2 cellular contexts compared by ENCODE assay signal in the genomic region with DNA sequence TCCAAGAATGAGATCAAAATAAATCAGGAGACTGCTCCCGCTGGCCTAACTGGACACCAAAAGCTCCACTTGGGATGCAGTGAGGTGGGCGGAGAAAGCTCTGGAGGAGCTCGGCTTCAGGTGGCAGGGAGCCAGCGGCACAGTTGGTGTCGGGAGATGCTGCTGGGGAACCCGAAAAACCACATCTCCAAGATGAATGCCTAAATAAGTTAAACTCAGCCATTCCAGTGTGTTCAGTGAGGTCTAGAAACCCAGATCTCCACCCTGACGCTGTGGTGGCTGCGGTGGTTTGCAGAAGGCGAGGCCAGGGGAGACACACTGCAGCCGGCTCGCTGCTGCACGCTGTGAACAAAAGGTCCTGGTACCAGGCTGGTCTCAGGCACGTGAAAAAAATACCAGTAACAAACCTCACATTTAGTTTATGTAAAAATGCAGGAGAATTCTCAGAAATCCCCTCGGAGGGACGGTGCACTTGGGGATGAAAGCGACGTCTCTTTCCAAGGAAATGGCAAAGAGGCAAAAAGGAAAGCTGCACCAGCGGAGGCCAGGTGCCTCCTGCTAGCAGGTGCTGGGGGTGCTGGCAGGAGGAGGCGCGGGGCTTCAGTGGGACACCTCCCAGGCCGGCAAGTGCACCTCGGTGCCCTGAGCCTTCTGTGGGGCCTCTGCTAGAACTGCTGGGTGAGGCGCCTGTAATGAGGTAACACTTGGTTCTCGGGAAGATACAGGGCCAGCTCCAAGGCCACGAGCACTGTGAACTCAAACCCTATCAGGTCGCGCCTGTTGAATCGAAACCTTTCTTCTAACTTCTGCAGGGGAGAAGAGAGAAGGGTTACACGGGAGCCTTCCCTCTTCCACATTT.
TF ChIP-seq lines count a peak whose summit lies in the region.

No MANE protein-coding gene starts in this region.

TF ChIP-seq in A549, 52 proteins besides CTCF, POLR2A, EP300 and RAD21:
- TF ChIP-seq HOXA7 (CRISPR knock-in tag; IDR thresholded peaks at IDR 0.05), result peak; percentile 25; the same call in 1 of the 2 replicates
- no peak for TF ChIP-seq ESRRA (IDR thresholded peaks at IDR 0.05; ENCODE audit: borderline replicate concordance, low read length)

TF ChIP-seq in HepG2, 621 proteins besides CTCF, POLR2A, EP300 and RAD21 (continues in another document):
- TF ChIP-seq STAG1 (CRISPR knock-in tag; IDR thresholded peaks at IDR 0.05) (no peak), ZNF670 (CRISPR knock-in tag; IDR thresholded peaks at IDR 0.05; ENCODE audit: borderline replicate concordance) (no peak), ZNF136 (CRISPR knock-in tag; IDR thresholded peaks at IDR 0.05; ENCODE audit: low read depth) (0 out of 2 replicates have a peak, but pooled peaks have one; percentile 30), BCL6 (CRISPR knock-in tag; IDR thresholded peaks at IDR 0.05) (no peak), ZMYM2 (CRISPR knock-in tag; IDR thresholded peaks at IDR 0.05) (no peak), ZNF17 (CRISPR knock-in tag; IDR thresholded peaks at IDR 0.05) (no peak), HIVEP1 (CRISPR knock-in tag; IDR thresholded peaks at IDR 0.05) (0 out of 2 replicates have a peak, but pooled peaks have one; percentile 38), ARNT (IDR thresholded peaks at IDR 0.05) (no peak), KLF6 (CRISPR knock-in tag; IDR thresholded peaks at IDR 0.05) (no peak), ZNF572 (CRISPR knock-in tag; IDR thresholded peaks at IDR 0.05) (no peak), JARID2 (CRISPR knock-in tag; IDR thresholded peaks at IDR 0.05; ENCODE audit: insufficient replicate concordance) (no peak), ZNF33B (CRISPR knock-in tag; IDR thresholded peaks at IDR 0.05) (no peak), SRSF1 (optimal IDR thresholded peaks at IDR 0.05; ENCODE audit: low read depth, low read length) (no peak), KDM5A (IDR thresholded peaks at IDR 0.05; ENCODE audit: borderline replicate concordance, low read length) (no peak), NFKB2 (CRISPR knock-in tag; IDR thresholded peaks at IDR 0.05; ENCODE audit: borderline replicate concordance) (no peak), POLR2G (IDR thresholded peaks at IDR 0.05; ENCODE audit: low read depth, low read length) (0 out of 2 replicates have a peak, but pooled peaks have one; percentile 3), KLF16 (CRISPR knock-in tag; IDR thresholded peaks at IDR 0.05) (no peak), HNRNPH1 (optimal IDR thresholded peaks at IDR 0.05; ENCODE audit: low read depth, low read length) (peak; percentile 18), MTA1 (CRISPR knock-in tag; IDR thresholded peaks at IDR 0.05; ENCODE audit: borderline replicate concordance) (no peak), HOXD1 (CRISPR knock-in tag; IDR thresholded peaks at IDR 0.05) (no peak), ZNF839 (CRISPR knock-in tag; IDR thresholded peaks at IDR 0.05; ENCODE audit: borderline replicate concordance) (no peak), ZMYM3 (CRISPR knock-in tag; IDR thresholded peaks at IDR 0.05) (no peak), RNF2 (conservative IDR thresholded peaks at IDR 0.05; ENCODE audit: low read depth) (no peak), MATR3 (CRISPR knock-in tag; IDR thresholded peaks at IDR 0.05) (no peak), ZNF260 (CRISPR knock-in tag; IDR thresholded peaks at IDR 0.05; ENCODE audit: borderline replicate concordance, low read depth) (no peak), FLYWCH1 (CRISPR knock-in tag; IDR thresholded peaks at IDR 0.05) (no peak)
- TF ChIP-seq, protein P1, sequence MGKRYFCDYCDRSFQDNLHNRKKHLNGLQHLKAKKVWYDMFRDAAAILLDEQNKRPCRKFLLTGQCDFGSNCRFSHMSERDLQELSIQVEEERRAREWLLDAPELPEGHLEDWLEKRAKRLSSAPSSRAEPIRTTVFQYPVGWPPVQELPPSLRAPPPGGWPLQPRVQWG (CRISPR knock-in tag; IDR thresholded peaks at IDR 0.05; ENCODE audit: borderline replicate concordance, low read depth), result no peak
- TF ChIP-seq, protein P2, sequence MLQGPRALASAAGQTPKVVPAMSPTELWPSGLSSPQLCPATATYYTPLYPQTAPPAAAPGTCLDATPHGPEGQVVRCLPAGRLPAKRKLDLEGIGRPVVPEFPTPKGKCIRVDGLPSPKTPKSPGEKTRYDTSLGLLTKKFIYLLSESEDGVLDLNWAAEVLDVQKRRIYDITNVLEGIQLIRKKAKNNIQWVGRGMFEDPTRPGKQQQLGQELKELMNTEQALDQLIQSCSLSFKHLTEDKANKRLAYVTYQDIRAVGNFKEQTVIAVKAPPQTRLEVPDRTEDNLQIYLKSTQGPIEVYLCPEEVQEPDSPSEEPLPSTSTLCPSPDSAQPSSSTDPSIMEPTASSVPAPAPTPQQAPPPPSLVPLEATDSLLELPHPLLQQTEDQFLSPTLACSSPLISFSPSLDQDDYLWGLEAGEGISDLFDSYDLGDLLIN (CRISPR knock-in tag; IDR thresholded peaks at IDR 0.05; ENCODE audit: borderline replicate concordance), result no peak
- TF ChIP-seq, protein P3, sequence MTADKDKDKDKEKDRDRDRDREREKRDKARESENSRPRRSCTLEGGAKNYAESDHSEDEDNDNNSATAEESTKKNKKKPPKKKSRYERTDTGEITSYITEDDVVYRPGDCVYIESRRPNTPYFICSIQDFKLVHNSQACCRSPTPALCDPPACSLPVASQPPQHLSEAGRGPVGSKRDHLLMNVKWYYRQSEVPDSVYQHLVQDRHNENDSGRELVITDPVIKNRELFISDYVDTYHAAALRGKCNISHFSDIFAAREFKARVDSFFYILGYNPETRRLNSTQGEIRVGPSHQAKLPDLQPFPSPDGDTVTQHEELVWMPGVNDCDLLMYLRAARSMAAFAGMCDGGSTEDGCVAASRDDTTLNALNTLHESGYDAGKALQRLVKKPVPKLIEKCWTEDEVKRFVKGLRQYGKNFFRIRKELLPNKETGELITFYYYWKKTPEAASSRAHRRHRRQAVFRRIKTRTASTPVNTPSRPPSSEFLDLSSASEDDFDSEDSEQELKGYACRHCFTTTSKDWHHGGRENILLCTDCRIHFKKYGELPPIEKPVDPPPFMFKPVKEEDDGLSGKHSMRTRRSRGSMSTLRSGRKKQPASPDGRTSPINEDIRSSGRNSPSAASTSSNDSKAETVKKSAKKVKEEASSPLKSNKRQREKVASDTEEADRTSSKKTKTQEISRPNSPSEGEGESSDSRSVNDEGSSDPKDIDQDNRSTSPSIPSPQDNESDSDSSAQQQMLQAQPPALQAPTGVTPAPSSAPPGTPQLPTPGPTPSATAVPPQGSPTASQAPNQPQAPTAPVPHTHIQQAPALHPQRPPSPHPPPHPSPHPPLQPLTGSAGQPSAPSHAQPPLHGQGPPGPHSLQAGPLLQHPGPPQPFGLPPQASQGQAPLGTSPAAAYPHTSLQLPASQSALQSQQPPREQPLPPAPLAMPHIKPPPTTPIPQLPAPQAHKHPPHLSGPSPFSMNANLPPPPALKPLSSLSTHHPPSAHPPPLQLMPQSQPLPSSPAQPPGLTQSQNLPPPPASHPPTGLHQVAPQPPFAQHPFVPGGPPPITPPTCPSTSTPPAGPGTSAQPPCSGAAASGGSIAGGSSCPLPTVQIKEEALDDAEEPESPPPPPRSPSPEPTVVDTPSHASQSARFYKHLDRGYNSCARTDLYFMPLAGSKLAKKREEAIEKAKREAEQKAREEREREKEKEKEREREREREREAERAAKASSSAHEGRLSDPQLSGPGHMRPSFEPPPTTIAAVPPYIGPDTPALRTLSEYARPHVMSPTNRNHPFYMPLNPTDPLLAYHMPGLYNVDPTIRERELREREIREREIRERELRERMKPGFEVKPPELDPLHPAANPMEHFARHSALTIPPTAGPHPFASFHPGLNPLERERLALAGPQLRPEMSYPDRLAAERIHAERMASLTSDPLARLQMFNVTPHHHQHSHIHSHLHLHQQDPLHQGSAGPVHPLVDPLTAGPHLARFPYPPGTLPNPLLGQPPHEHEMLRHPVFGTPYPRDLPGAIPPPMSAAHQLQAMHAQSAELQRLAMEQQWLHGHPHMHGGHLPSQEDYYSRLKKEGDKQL (CRISPR knock-in tag; IDR thresholded peaks at IDR 0.05; ENCODE audit: low read depth), result no peak
- TF ChIP-seq, protein P4, sequence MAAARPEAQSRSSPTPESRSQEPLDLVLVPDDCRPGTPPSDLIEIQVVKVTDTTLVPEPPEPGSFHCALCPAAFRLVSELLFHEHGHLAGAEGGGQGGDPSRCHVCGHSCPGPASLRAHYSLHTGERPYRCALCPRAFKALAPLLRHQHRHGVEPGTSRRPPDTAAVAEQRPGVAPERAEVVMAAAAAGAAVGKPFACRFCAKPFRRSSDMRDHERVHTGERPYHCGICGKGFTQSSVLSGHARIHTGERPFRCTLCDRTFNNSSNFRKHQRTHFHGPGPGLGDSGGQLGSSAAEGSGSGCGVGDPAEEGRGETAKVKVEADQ (CRISPR knock-in tag; IDR thresholded peaks at IDR 0.05; ENCODE audit: borderline replicate concordance), result 0 out of 2 replicates have a peak, but pooled peaks have one; percentile 39
- TF ChIP-seq, protein P5, sequence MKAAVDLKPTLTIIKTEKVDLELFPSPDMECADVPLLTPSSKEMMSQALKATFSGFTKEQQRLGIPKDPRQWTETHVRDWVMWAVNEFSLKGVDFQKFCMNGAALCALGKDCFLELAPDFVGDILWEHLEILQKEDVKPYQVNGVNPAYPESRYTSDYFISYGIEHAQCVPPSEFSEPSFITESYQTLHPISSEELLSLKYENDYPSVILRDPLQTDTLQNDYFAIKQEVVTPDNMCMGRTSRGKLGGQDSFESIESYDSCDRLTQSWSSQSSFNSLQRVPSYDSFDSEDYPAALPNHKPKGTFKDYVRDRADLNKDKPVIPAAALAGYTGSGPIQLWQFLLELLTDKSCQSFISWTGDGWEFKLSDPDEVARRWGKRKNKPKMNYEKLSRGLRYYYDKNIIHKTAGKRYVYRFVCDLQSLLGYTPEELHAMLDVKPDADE (CRISPR knock-in tag; IDR thresholded peaks at IDR 0.05), result no peak
- TF ChIP-seq, protein P6, sequence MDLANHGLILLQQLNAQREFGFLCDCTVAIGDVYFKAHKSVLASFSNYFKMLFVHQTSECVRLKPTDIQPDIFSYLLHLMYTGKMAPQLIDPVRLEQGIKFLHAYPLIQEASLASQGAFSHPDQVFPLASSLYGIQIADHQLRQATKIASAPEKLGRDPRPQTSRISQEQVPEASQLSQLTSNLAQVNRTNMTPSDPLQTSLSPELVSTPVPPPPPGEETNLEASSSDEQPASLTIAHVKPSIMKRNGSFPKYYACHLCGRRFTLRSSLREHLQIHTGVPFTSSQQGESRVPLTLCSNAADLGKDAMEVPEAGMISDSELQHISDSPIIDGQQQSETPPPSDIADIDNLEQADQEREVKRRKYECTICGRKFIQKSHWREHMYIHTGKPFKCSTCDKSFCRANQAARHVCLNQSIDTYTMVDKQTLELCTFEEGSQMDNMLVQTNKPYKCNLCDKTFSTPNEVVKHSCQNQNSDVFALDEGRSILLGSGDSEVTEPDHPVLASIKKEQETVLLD (CRISPR knock-in tag; IDR thresholded peaks at IDR 0.05; ENCODE audit: low read depth), result no peak
- TF ChIP-seq, protein P7, sequence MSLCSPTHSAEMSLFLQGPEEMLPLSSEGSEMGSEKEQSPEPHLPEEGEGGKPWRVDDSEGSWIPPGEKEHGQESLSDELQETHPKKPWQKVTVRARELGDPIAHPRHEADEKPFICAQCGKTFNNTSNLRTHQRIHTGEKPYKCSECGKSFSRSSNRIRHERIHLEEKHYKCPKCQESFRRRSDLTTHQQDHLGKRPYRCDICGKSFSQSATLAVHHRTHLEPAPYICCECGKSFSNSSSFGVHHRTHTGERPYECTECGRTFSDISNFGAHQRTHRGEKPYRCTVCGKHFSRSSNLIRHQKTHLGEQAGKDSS (CRISPR knock-in tag; IDR thresholded peaks at IDR 0.05; ENCODE audit: borderline replicate concordance, low read depth), result no peak
- TF ChIP-seq, protein P8, sequence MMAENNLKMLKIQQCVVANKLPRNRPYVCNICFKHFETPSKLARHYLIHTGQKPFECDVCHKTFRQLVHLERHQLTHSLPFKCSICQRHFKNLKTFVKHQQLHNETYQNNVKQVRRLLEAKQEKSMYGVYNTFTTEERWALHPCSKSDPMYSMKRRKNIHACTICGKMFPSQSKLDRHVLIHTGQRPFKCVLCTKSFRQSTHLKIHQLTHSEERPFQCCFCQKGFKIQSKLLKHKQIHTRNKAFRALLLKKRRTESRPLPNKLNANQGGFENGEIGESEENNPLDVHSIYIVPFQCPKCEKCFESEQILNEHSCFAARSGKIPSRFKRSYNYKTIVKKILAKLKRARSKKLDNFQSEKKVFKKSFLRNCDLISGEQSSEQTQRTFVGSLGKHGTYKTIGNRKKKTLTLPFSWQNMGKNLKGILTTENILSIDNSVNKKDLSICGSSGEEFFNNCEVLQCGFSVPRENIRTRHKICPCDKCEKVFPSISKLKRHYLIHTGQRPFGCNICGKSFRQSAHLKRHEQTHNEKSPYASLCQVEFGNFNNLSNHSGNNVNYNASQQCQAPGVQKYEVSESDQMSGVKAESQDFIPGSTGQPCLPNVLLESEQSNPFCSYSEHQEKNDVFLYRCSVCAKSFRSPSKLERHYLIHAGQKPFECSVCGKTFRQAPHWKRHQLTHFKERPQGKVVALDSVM (CRISPR knock-in tag; IDR thresholded peaks at IDR 0.05), result no peak
- TF ChIP-seq, protein P9, sequence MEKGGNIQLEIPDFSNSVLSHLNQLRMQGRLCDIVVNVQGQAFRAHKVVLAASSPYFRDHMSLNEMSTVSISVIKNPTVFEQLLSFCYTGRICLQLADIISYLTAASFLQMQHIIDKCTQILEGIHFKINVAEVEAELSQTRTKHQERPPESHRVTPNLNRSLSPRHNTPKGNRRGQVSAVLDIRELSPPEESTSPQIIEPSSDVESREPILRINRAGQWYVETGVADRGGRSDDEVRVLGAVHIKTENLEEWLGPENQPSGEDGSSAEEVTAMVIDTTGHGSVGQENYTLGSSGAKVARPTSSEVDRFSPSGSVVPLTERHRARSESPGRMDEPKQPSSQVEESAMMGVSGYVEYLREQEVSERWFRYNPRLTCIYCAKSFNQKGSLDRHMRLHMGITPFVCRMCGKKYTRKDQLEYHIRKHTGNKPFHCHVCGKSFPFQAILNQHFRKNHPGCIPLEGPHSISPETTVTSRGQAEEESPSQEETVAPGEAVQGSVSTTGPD (CRISPR knock-in tag; IDR thresholded peaks at IDR 0.05), result no peak
- TF ChIP-seq, protein P10, sequence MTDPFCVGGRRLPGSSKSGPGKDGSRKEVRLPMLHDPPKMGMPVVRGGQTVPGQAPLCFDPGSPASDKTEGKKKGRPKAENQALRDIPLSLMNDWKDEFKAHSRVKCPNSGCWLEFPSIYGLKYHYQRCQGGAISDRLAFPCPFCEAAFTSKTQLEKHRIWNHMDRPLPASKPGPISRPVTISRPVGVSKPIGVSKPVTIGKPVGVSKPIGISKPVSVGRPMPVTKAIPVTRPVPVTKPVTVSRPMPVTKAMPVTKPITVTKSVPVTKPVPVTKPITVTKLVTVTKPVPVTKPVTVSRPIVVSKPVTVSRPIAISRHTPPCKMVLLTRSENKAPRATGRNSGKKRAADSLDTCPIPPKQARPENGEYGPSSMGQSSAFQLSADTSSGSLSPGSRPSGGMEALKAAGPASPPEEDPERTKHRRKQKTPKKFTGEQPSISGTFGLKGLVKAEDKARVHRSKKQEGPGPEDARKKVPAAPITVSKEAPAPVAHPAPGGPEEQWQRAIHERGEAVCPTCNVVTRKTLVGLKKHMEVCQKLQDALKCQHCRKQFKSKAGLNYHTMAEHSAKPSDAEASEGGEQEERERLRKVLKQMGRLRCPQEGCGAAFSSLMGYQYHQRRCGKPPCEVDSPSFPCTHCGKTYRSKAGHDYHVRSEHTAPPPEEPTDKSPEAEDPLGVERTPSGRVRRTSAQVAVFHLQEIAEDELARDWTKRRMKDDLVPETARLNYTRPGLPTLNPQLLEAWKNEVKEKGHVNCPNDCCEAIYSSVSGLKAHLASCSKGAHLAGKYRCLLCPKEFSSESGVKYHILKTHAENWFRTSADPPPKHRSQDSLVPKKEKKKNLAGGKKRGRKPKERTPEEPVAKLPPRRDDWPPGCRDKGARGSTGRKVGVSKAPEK (CRISPR knock-in tag; IDR thresholded peaks at IDR 0.05; ENCODE audit: borderline replicate concordance), result no peak
